ENCODE assay signal across 12 cellular contexts in genomic region chr10:30017576-30017975, GRCh38.
"Had no signal": no experiment of that assay in that cellular context is flagged by ENCODE, and none has a peak within 500 bp of the region (broad histone marks: within the 10 kb centered on the region; RNA-seq: fewer than 3 reads in every experiment).

No MANE protein-coding gene starts in this region.

- H3K36me3 Mint-ChIP-seq: activated CD4-positive, alpha-beta memory T cell treated with anti-CD3 and anti-CD28 coated beads for 36 hours had no signal

- H3K27ac Mint-ChIP-seq: activated CD4-positive, alpha-beta memory T cell treated with anti-CD3 and anti-CD28 coated beads for 36 hours; nephron progenitor cell had no signal

- ATAC-seq: heart right ventricle; stimulated activated naive CD8-positive, alpha-beta T cell treated with anti-CD3 and anti-CD28 coated beads, Interleukin-15, Interleukin-2, amounts not matched to agents 100 U/mL and 50 U/mL, for 24 hours had no signal

- DNase-seq: activated CD4-positive, alpha-beta memory T cell treated with anti-CD3 and anti-CD28 coated beads for 36 hours; activated CD4-positive, alpha-beta T cell treated with anti-CD3 and anti-CD28 coated beads for 1 hour; activated naive CD4-positive, alpha-beta T cell; heart right ventricle; islet precursor cell; left ventricle myocardium inferior; mesenchymal stem cell; nephron progenitor cell; sigmoid colon; stimulated activated CD4-positive, alpha-beta T cell treated with anti-CD3 and anti-CD28 coated beads, Interleukin-2, amount 100 ng/mL, for 24 hours; stimulated activated naive CD8-positive, alpha-beta T cell treated with anti-CD3 and anti-CD28 coated beads, Interleukin-15, Interleukin-2, amounts not matched to agents 100 U/mL and 50 U/mL, for 24 hours had no signal

- H3K4me3 Mint-ChIP-seq: activated CD4-positive, alpha-beta memory T cell treated with anti-CD3 and anti-CD28 coated beads for 36 hours; nephron progenitor cell had no signal

- H3K36me3 ChIP-seq: vagina had no signal

- H3K27me3 ChIP-seq: sigmoid colon, vagina had no signal

- H3K27ac ChIP-seq: left ventricle myocardium inferior, vagina had no signal

- H3K4me3 ChIP-seq: heart right ventricle, left ventricle myocardium inferior, sigmoid colon, vagina had no signal

- H3K9me3 Mint-ChIP-seq: activated CD4-positive, alpha-beta memory T cell treated with anti-CD3 and anti-CD28 coated beads for 36 hours; nephron progenitor cell had no signal

- H3K4me1 ChIP-seq: vagina had no signal

- H3K9me3 ChIP-seq: heart right ventricle, left ventricle myocardium inferior, sigmoid colon, vagina had no signal
